ENCODE assay signal across 22 cellular contexts in the genomic region with DNA sequence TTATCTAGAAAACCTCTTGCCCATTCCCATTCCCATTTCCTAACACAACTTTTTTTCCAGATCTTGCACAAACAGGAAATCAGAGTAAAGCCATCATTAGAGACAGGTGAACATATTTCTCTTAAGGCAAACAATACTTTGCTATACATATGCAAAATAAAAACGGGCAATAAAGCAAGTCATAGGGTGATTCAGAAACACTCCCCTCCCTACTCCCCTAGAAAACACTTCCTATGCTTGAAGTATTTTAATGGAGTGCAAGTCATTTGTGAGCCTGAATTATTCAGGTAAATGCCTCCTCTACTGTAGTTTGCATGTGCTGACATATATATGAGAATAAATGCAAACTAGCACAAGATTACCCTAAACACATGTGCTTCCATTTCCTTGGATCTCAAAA.
A peak's percentile ranks its signal among the peaks of the same experiment; 100 is the strongest.
DNase-seq lines count a peak whose midpoint lies in the region; ATAC-seq, FAIRE-seq and TF ChIP-seq lines count a peak whose summit lies in the region.
"Had no signal": no experiment of that assay in that cellular context is flagged by ENCODE, and none has a peak within 500 bp of the region (broad histone marks: within the 10 kb centered on the region; RNA-seq: fewer than 3 reads in every experiment).

No MANE protein-coding gene starts in this region.

- no peaks in the 10 kb centered on the region for H3K9me2 ChIP-seq in HCT116 (ENCODE audit: insufficient read depth)

- H3K4me3 Mint-ChIP-seq in naive thymus-derived CD4-positive, alpha-beta T cell: no peak overlapping the region
- H3K4me3 Mint-ChIP-seq: CD4-positive, CD25-positive, alpha-beta regulatory T cell; CD8-positive, alpha-beta memory T cell had no signal

- WGBS in adrenal gland, 4 donors: 63 to 80% (median 76%) methylated on average over 1 of the region's 1 CpG

- no peak for DNase-seq in HCT116 (ENCODE audit: low read depth, low spot score)
- no peak for DNase-seq in HTR-8/SVneo (ENCODE audit: insufficient read length, low spot score)
- DNase-seq in NCI-H526 treated with DMSO at 0.1 percent for 48 hours (lab: John Stamatoyannopoulos, UW): peak; percentile 95
- no peak for DNase-seq in adrenal gland
- DNase-seq in SIG-M5 (lab: John Stamatoyannopoulos, UW): no peak
- DNase-seq in naive thymus-derived CD4-positive, alpha-beta T cell: no peak
- no peak for DNase-seq in NCI-H2196 (lab: John Stamatoyannopoulos, UW; ENCODE audit: unreplicated experiment)
- DNase-seq: ACHN; BE2C; C1 segment of cervical spinal cord; CD4-positive, CD25-positive, alpha-beta regulatory T cell; CD8-positive, alpha-beta memory T cell; COR-L47; DMS 273 treated with DMSO at 0.1 percent for 48 hours; DMS53; DND-41; EL; GOT3; H7 had no signal

- H2AFZ ChIP-seq in HCT116 (ENCODE audit: low read depth, low read length, poor library complexity, severe bottlenecking): no peak overlapping the region

- POLR2A ChIA-PET in HCT116 (lab: Charles Lee): no interaction called here
- POLR2A ChIA-PET in naive thymus-derived CD4-positive, alpha-beta T cell (lab: Charles Lee): no interaction called here

- H3K27me3 ChIP-seq in HCT116 (ENCODE audit: insufficient read depth, low read length): no peaks in the 10 kb centered on the region
- H3K27me3 ChIP-seq in adrenal gland: no peaks in the 10 kb centered on the region
- H3K27me3 ChIP-seq in naive thymus-derived CD4-positive, alpha-beta T cell (ENCODE audit: control insufficient read depth in 2 of 2, insufficient read depth in 2 of 2, low read length in 2 of 2): no peaks in the 10 kb centered on the region
- H3K27me3 ChIP-seq: BE2C had no signal

- intact Hi-C loops in HCT116 (cut with micrococcal nuclease): no loop called here
- intact Hi-C loops in adrenal gland (cut with DNase I): no loop called here
- intact Hi-C loops in naive thymus-derived CD4-positive, alpha-beta T cell (cut with micrococcal nuclease): no loop called here

- H3K9me3 ChIP-seq in HCT116 (ENCODE audit: control insufficient read depth in 1 of 2, insufficient read depth in 1 of 2, low read depth in 1 of 2, low read length in 2 of 2) (no peaks in the 10 kb centered on the region), adrenal gland (replicated peaks in 1 of 3) (no peaks in the 10 kb centered on the region)
- no peaks in the 10 kb centered on the region for H3K9me3 ChIP-seq in naive thymus-derived CD4-positive, alpha-beta T cell (ENCODE audit: control insufficient read depth in 2 of 3, low read length in 3 of 3)
- H3K9me3 ChIP-seq: BE2C had no signal

- H3K27me3 Mint-ChIP-seq in naive thymus-derived CD4-positive, alpha-beta T cell: peaks cover 0 to 16% (median 10%) of the 10 kb centered on the region in 5 donors

- peak; percentile 46 for FAIRE-seq in HTR-8/SVneo (lab: Jason Lieb, UNC)
- FAIRE-seq: A204.1, GM12878 had no signal

- CTCF ChIA-PET in HCT116 (lab: Charles Lee): no interaction called here
- CTCF ChIA-PET in naive thymus-derived CD4-positive, alpha-beta T cell (lab: Charles Lee): no interaction called here

- no peaks in the 10 kb centered on the region for H3K79me2 ChIP-seq in HCT116 (ENCODE audit: insufficient read depth, low read length)

- H3K36me3 Mint-ChIP-seq in naive thymus-derived CD4-positive, alpha-beta T cell: no peaks in the 10 kb centered on the region
- H3K36me3 Mint-ChIP-seq: CD4-positive, CD25-positive, alpha-beta regulatory T cell; CD8-positive, alpha-beta memory T cell had no signal

- no peak for TF ChIP-seq POLR2A in HCT116 (IDR thresholded peaks at IDR 0.05; ENCODE audit: borderline replicate concordance, extremely low read depth, insufficient read depth, insufficient read length)
- no peak for TF ChIP-seq POLR2A in adrenal gland (IDR thresholded peaks at IDR 0.05)

- no TSS peak for BruUV-seq in HCT116 (replicated peaks; lab: Mats Ljungman, UMichigan)

- peaks cover 0 to 1% (median 0%) of the 10 kb centered on the region in 7 donors for H3K4me1 Mint-ChIP-seq in naive thymus-derived CD4-positive, alpha-beta T cell
- H3K4me1 Mint-ChIP-seq: CD4-positive, CD25-positive, alpha-beta regulatory T cell; CD8-positive, alpha-beta memory T cell had no signal

- TF ChIP-seq CTCF in HCT116 (IDR thresholded peaks at IDR 0.05 in 2 of 3, conservative IDR thresholded peaks at IDR 0.05 in 1 of 3; ENCODE audit: borderline replicate concordance in 1 of 3, insufficient read depth in 1 of 3, low read depth in 2 of 3, low read length in 2 of 3) (no peak), adrenal gland (IDR thresholded peaks at IDR 0.05) (no peak)

- H4K20me1 ChIP-seq in HCT116 (ENCODE audit: insufficient read depth): no peaks in the 10 kb centered on the region

- H3K4me3 ChIP-seq in HCT116 (replicated peaks in 1 of 2; ENCODE audit: low read depth in 1 of 2, low read length in 2 of 2) (no peak overlapping the region), adrenal gland (no peak overlapping the region)
- no peak overlapping the region for H3K4me3 ChIP-seq in naive thymus-derived CD4-positive, alpha-beta T cell (ENCODE audit: low read length)
- H3K4me3 ChIP-seq: GM12878 had no signal

- no peak for ATAC-seq in HCT116
- ATAC-seq in HG03045 (IDR thresholded peaks at IDR 0.05; ENCODE audit: unreplicated experiment): no peak
- ATAC-seq in naive thymus-derived CD4-positive, alpha-beta T cell: no peak
- ATAC-seq: GM12878 had no signal

- H3K4me1 ChIP-seq in HCT116 (ENCODE audit: control insufficient read depth in 1 of 2, insufficient read depth in 2 of 2, low read length in 2 of 2) (peaks cover 3 to 19% of the 10 kb centered on the region in 2 experiments; a peak in 2 of 4 replicates), adrenal gland (replicated peaks in 1 of 2) (peaks cover 27 to 48% of the 10 kb centered on the region in 2 donors)
- H3K4me1 ChIP-seq in naive thymus-derived CD4-positive, alpha-beta T cell (ENCODE audit: control insufficient read depth in 2 of 2, insufficient read depth in 2 of 2, low read length in 2 of 2): no peaks in the 10 kb centered on the region
- H3K4me1 ChIP-seq: BE2C had no signal

- no peak overlapping the region for H3K4me2 ChIP-seq in HCT116 (ENCODE audit: low read length)

- RAD21 ChIA-PET in HCT116 (lab: Charles Lee; ENCODE audit: low non-redundant PET in 1 of 2, low total read pairs in 2 of 2, uncharacterized antibody in 2 of 2, unreplicated experiment in 2 of 2): no interaction called here

- H3K27ac ChIP-seq in HCT116 (ENCODE audit: low read depth, low read length) (peak overlapping the region; percentile 25; the same call in 1 of the 2 replicates), adrenal gland (peak overlapping the region in 4 of 5 donors; percentile 11 to 74 (median 54))
- no peak overlapping the region for H3K27ac ChIP-seq in naive thymus-derived CD4-positive, alpha-beta T cell (ENCODE audit: low read depth, low read length)

- no peak for TF ChIP-seq RAD21 in HCT116 (IDR thresholded peaks at IDR 0.05; ENCODE audit: low read depth)

- peaks cover 0 to 8% (median 4%) of the 10 kb centered on the region in 11 donors for H3K9me3 Mint-ChIP-seq in naive thymus-derived CD4-positive, alpha-beta T cell

- no peak overlapping the region for H3K27ac Mint-ChIP-seq in naive thymus-derived CD4-positive, alpha-beta T cell
- H3K27ac Mint-ChIP-seq: CD4-positive, CD25-positive, alpha-beta regulatory T cell; CD8-positive, alpha-beta memory T cell had no signal

- no peak overlapping the region for H3K9ac ChIP-seq in HCT116 (ENCODE audit: low read length)

- no peaks in the 10 kb centered on the region for H3K36me3 ChIP-seq in HCT116 (ENCODE audit: control insufficient read depth in 1 of 2, insufficient read depth in 2 of 2, low read length in 2 of 2)
- H3K36me3 ChIP-seq in adrenal gland (replicated peaks in 1 of 2): no peaks in the 10 kb centered on the region
- H3K36me3 ChIP-seq in naive thymus-derived CD4-positive, alpha-beta T cell (ENCODE audit: control insufficient read depth in 2 of 3, insufficient read depth in 3 of 3, low read length in 3 of 3): no peaks in the 10 kb centered on the region
- H3K36me3 ChIP-seq: BE2C had no signal

TF ChIP-seq in HCT116, 20 proteins besides CTCF, POLR2A, EP300 and RAD21 (continues in another document):
- TF ChIP-seq ZFX (IDR thresholded peaks at IDR 0.05) (no peak), TCF7L2 (IDR thresholded peaks at IDR 0.05; ENCODE audit: borderline replicate concordance, extremely low read depth, insufficient read depth, insufficient read length) (no peak), EZH2phosphoT487 (IDR thresholded peaks at IDR 0.05; ENCODE audit: borderline replicate concordance) (no peak), JUND (IDR thresholded peaks at IDR 0.05) (no peak), SRF (IDR thresholded peaks at IDR 0.05; ENCODE audit: low read depth) (no peak), EGR1 (IDR thresholded peaks at IDR 0.05; ENCODE audit: low read depth) (no peak), CEBPB (IDR thresholded peaks at IDR 0.05; ENCODE audit: low read depth) (no peak), SP1 (IDR thresholded peaks at IDR 0.05; ENCODE audit: low read depth) (no peak), POLR2AphosphoS5 (IDR thresholded peaks at IDR 0.05; ENCODE audit: low read depth, low read length) (no peak), ZNF274 (IDR thresholded peaks at IDR 0.05; ENCODE audit: low read depth, low read length) (no peak)
- TF ChIP-seq, protein P1, sequence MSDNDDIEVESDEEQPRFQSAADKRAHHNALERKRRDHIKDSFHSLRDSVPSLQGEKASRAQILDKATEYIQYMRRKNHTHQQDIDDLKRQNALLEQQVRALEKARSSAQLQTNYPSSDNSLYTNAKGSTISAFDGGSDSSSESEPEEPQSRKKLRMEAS (IDR thresholded peaks at IDR 0.05): no peak
- TF ChIP-seq, protein P2, sequence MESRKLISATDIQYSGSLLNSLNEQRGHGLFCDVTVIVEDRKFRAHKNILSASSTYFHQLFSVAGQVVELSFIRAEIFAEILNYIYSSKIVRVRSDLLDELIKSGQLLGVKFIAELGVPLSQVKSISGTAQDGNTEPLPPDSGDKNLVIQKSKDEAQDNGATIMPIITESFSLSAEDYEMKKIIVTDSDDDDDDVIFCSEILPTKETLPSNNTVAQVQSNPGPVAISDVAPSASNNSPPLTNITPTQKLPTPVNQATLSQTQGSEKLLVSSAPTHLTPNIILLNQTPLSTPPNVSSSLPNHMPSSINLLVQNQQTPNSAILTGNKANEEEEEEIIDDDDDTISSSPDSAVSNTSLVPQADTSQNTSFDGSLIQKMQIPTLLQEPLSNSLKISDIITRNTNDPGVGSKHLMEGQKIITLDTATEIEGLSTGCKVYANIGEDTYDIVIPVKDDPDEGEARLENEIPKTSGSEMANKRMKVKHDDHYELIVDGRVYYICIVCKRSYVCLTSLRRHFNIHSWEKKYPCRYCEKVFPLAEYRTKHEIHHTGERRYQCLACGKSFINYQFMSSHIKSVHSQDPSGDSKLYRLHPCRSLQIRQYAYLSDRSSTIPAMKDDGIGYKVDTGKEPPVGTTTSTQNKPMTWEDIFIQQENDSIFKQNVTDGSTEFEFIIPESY (IDR thresholded peaks at IDR 0.05; ENCODE audit: extremely low read depth, insufficient replicate concordance, low read length): no peak
- TF ChIP-seq, protein P3, sequence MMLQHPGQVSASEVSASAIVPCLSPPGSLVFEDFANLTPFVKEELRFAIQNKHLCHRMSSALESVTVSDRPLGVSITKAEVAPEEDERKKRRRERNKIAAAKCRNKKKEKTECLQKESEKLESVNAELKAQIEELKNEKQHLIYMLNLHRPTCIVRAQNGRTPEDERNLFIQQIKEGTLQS (IDR thresholded peaks at IDR 0.05): no peak
